10 cellular contexts compared by ENCODE assay signal in the genomic region with DNA sequence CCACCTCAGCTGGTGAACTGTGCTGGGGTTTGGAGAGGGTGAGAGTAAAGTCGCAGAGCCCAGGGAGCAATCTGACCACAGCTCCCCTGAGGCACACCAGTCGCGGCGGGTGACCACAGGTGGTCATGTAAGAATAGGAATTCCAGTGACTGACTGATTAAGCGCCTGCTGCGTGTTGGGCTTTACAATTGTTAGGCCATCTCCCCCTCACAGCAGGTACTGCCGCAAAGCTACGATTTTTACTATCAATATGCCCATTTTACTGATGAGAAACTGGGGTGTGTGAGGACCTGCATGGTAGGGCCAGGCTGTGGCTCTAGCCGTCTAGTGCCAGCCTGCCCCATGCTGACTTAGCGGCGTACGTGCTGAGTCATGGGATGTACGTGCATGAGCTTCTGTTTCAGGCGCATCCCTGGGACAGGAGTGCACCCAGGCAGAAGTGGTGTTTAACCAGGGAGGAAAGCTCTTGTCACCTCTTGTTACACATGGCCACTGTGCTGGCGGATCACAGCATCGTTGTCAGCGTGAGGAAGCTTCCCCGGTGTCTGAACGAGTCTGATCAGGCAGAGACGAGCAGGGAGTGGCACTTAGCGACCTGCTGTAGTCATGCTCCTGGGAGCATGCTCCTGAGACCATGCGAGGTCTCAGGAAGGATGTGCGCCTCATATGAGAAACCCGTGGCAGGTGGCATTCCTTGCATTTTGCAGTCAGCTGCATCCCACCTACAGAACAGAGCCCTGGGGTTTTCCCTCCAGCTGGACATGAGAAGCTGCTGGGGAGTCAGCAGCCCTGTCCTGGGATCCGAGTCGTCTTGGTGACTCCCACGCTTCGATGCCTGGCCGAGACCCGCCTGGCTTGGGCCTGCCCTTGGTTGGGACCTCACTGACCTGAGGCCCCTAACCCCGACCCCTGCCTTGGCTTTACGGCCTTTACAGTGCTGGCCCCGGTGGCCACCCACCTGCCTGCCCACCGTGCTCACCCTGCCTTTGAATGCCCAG.
DNase-seq lines count a peak whose midpoint lies in the region; ATAC-seq, FAIRE-seq and TF ChIP-seq lines count a peak whose summit lies in the region.
"Had no signal": no experiment of that assay in that cellular context is flagged by ENCODE, and none has a peak within 500 bp of the region (broad histone marks: within the 10 kb centered on the region; RNA-seq: fewer than 3 reads in every experiment).

No MANE protein-coding gene starts in this region.

- H2AFZ ChIP-seq in osteoblast (ENCODE audit: low read length), result no peak overlapping the region

- TF ChIP-seq CTCF in bronchial epithelial cell (IDR thresholded peaks at IDR 0.05; ENCODE audit: insufficient read depth, low read length, severe bottlenecking), result no peak
- no peak for TF ChIP-seq CTCF in osteoblast (IDR thresholded peaks at IDR 0.05; ENCODE audit: extremely low read depth, low read depth, low read length)

- peaks cover 5% of the 10 kb centered on the region for H3K79me2 ChIP-seq in osteoblast (ENCODE audit: insufficient read depth, low read length)

- H3K4me3 ChIP-seq in bronchial epithelial cell (ENCODE audit: low read depth, low read length) (no peak overlapping the region), osteoblast (ENCODE audit: insufficient read depth, low read length) (no peak overlapping the region)

- H4K20me1 ChIP-seq in osteoblast (ENCODE audit: insufficient read depth, low read length), result no peaks in the 10 kb centered on the region

- H3K27me3 ChIP-seq in bronchial epithelial cell (ENCODE audit: control insufficient read depth, insufficient read depth, low read length), result no peaks in the 10 kb centered on the region
- no peaks in the 10 kb centered on the region for H3K27me3 ChIP-seq in osteoblast (ENCODE audit: insufficient read depth, low read length)

- peak overlapping the region; percentile 70 for H3K4me2 ChIP-seq in osteoblast (ENCODE audit: insufficient read depth, low read length)

- H3K4me1 ChIP-seq in osteoblast (ENCODE audit: insufficient read depth, low read length), result peaks cover 26% of the 10 kb centered on the region

- H3K27ac ChIP-seq in osteoblast (ENCODE audit: low read depth, low read length), result peak overlapping the region; percentile 89

- peak; percentile 10 for DNase-seq in NCI-H1694 (lab: John Stamatoyannopoulos, UW)
- no peak for DNase-seq in NCI-H1694 treated with DMSO at 0.1 percent for 48 hours (lab: John Stamatoyannopoulos, UW)
- peak; percentile 77 for DNase-seq in NCI-H187 treated with DMSO at 0.1 percent for 48 hours (lab: John Stamatoyannopoulos, UW)
- peak; percentile 47 for DNase-seq in bronchial epithelial cell (ENCODE audit: low read depth)
- peak; percentile 74 for DNase-seq in osteoblast (ENCODE audit: insufficient read length, low spot score, missing footprints)
- no peak for DNase-seq in activated CD8-positive, alpha-beta memory T cell treated with anti-CD3 and anti-CD28 coated beads for 24 hours
- DNase-seq: NCI-H1048; stimulated activated CD8-positive, alpha-beta memory T cell treated with anti-CD3 and anti-CD28 coated beads, Interleukin-4, amount 100 ng/mL, for 48 hours had no signal

- no peak for ATAC-seq in HG03354 (IDR thresholded peaks at IDR 0.05; ENCODE audit: poor library complexity, severe bottlenecking, unreplicated experiment)
- no peak for ATAC-seq in HG02678 (IDR thresholded peaks at IDR 0.05; ENCODE audit: unreplicated experiment)

- peak; percentile 94 for FAIRE-seq in bronchial epithelial cell (lab: Jason Lieb, UNC)

- H3K9me3 ChIP-seq in osteoblast (ENCODE audit: low read depth, low read length), result no peaks in the 10 kb centered on the region

- H3K36me3 ChIP-seq in bronchial epithelial cell (ENCODE audit: control insufficient read depth, insufficient read depth, low read length) (peaks cover 7% of the 10 kb centered on the region), osteoblast (ENCODE audit: insufficient read depth, low read length) (peaks cover 18% of the 10 kb centered on the region)

Comparison
In these comparisons a context has a peak if more than half of its experiments do, and no peak if none do; other contexts are left out.
1. DNase-seq: peak in NCI-H1694 (single experiment), NCI-H187 treated with DMSO at 0.1 percent for 48 hours (single experiment), bronchial epithelial cell (single experiment) and osteoblast (single experiment); none in NCI-H1694 treated with DMSO at 0.1 percent for 48 hours (single experiment) and activated CD8-positive, alpha-beta memory T cell treated with anti-CD3 and anti-CD28 coated beads for 24 hours (single experiment).